ENCODE assay signal across 1 cellular context in genomic region chr4:39505581-39505980, GRCh38.
TF ChIP-seq lines count a peak whose summit lies in the region.

No MANE protein-coding gene starts in this region.

TF ChIP-seq in HepG2, 621 proteins besides CTCF, POLR2A, EP300 and RAD21:
- TF ChIP-seq CEBPB (IDR thresholded peaks at IDR 0.05; ENCODE audit: borderline replicate concordance, low read depth, low read length) (peak; percentile 61), ZNF766 (CRISPR knock-in tag; IDR thresholded peaks at IDR 0.05; ENCODE audit: borderline replicate concordance) (no peak)
